In the genomic region with DNA sequence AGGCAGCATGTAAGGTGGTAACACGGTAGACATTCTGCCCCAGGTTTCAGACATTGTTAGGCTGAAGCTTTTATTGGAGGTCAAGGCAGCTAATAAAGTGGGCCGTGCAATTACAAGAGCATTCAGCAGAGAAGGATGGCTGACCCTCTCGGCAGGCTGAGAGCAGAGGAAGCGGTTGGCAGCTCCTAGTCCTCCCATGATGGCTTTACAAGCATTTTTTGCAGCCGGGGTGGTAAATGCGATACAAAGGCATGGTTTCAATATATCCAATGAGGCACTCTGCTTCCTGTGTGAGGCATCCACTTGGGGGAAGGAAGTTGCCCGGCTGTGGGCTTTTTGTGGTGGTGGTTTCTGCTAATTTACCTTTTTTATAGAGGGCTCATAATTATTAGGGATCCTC, we compare ENCODE assay signal across 17 cellular contexts. TPM values are rescaled to one million over a fixed set of nuclear protein-coding genes. Genes with fewer than 3 reads are reported as not detected.
"Had no signal": no experiment of that assay in that cellular context is flagged by ENCODE, and none has a peak within 500 bp of the region (broad histone marks: within the 10 kb centered on the region; RNA-seq: fewer than 3 reads in every experiment).

No MANE protein-coding gene starts in this region.

- H3K9me3 ChIP-seq: breast epithelium, esophagus muscularis mucosa, ovary, suprapubic skin had no signal

- H3K36me3 Mint-ChIP-seq: activated naive CD8-positive, alpha-beta T cell treated with anti-CD3 and anti-CD28 coated beads, Interleukin-2, amount 10 ng/mL, durations not matched to agents 7 days and 5 days; natural killer cell treated with Interleukin-12 subunit alpha and Interleukin-12 subunit beta and Interleukin-15 and Interleukin-18, amount 100 ng/mL, for 72 hours had no signal

- H3K27ac ChIP-seq: breast epithelium, esophagus muscularis mucosa, foreskin keratinocyte, ovary, suprapubic skin had no signal

- H3K4me3 ChIP-seq: breast epithelium, esophagus muscularis mucosa, ovary, suprapubic skin had no signal

- H3K27ac Mint-ChIP-seq: activated CD4-positive, alpha-beta T cell treated with anti-CD3 and anti-CD28 coated beads for 36 hours; activated CD8-positive, alpha-beta T cell treated with anti-CD3 and anti-CD28 coated beads for 36 hours; activated naive CD8-positive, alpha-beta T cell treated with anti-CD3 and anti-CD28 coated beads, Interleukin-2, amount 10 ng/mL, durations not matched to agents 7 days and 5 days; natural killer cell treated with Interleukin-12 subunit alpha and Interleukin-12 subunit beta and Interleukin-15 and Interleukin-18, amount 100 ng/mL, for 72 hours; type B pancreatic cell had no signal

- DNase-seq: activated CD4-positive, alpha-beta T cell treated with anti-CD3 and anti-CD28 coated beads for 36 hours; activated CD8-positive, alpha-beta memory T cell treated with anti-CD3 and anti-CD28 coated beads, Interleukin-2, amount 50 U/mL, for 48 hours; activated CD8-positive, alpha-beta T cell treated with anti-CD3 and anti-CD28 coated beads for 36 hours; activated naive CD8-positive, alpha-beta T cell treated with anti-CD3 and anti-CD28 coated beads, Interleukin-2, amount 10 ng/mL, durations not matched to agents 7 days and 5 days; aorta; foreskin keratinocyte; mammary epithelial cell; ovary; stimulated activated CD4-positive, alpha-beta T cell treated with anti-CD3 and anti-CD28 coated beads, Interleukin-4, amount 100 ng/mL, for 1 hour; stimulated activated CD8-positive, alpha-beta memory T cell treated with anti-CD3 and anti-CD28 coated beads, Interleukin-4, amount 100 ng/mL, for 48 hours; stimulated activated naive CD8-positive, alpha-beta T cell treated with anti-CD3 and anti-CD28 coated beads, Interleukin-15, Interleukin-2, amounts not matched to agents 100 U/mL and 50 U/mL, for 24 hours had no signal

- H3K4me3 Mint-ChIP-seq: activated CD4-positive, alpha-beta T cell treated with anti-CD3 and anti-CD28 coated beads for 36 hours; activated CD8-positive, alpha-beta T cell treated with anti-CD3 and anti-CD28 coated beads for 36 hours; natural killer cell treated with Interleukin-12 subunit alpha and Interleukin-12 subunit beta and Interleukin-15 and Interleukin-18, amount 100 ng/mL, for 72 hours; type B pancreatic cell had no signal

- ATAC-seq: activated CD4-positive, alpha-beta T cell treated with anti-CD3 and anti-CD28 coated beads for 36 hours; activated CD8-positive, alpha-beta T cell treated with anti-CD3 and anti-CD28 coated beads for 36 hours; foreskin keratinocyte; left lobe of liver; natural killer cell treated with Interleukin-12 subunit alpha and Interleukin-12 subunit beta and Interleukin-15 and Interleukin-18, amount 100 ng/mL, for 72 hours; stimulated activated naive CD8-positive, alpha-beta T cell treated with anti-CD3 and anti-CD28 coated beads, Interleukin-15, Interleukin-2, amounts not matched to agents 100 U/mL and 50 U/mL, for 24 hours had no signal

- H3K9me3 Mint-ChIP-seq: activated CD8-positive, alpha-beta T cell treated with anti-CD3 and anti-CD28 coated beads for 36 hours; activated naive CD8-positive, alpha-beta T cell treated with anti-CD3 and anti-CD28 coated beads, Interleukin-2, amount 10 ng/mL, durations not matched to agents 7 days and 5 days; natural killer cell treated with Interleukin-12 subunit alpha and Interleukin-12 subunit beta and Interleukin-15 and Interleukin-18, amount 100 ng/mL, for 72 hours had no signal

- H3K4me1 ChIP-seq: breast epithelium, foreskin keratinocyte, suprapubic skin had no signal

- H3K27me3 ChIP-seq: breast epithelium, foreskin keratinocyte, ovary had no signal

- H3K36me3 ChIP-seq: breast epithelium, esophagus muscularis mucosa, ovary, suprapubic skin had no signal

RNA-seq across cellular contexts. Expression of gene KIF26B, which starts 14.6 kb away (rescaled TPM):
- total RNA-seq: natural killer cell treated with Interleukin-12 subunit alpha and Interleukin-12 subunit beta and Interleukin-15 and Interleukin-18, amount 100 ng/mL, for 72 hours had no signal
